ENCODE assay signal across 8 cellular contexts in the genomic region with DNA sequence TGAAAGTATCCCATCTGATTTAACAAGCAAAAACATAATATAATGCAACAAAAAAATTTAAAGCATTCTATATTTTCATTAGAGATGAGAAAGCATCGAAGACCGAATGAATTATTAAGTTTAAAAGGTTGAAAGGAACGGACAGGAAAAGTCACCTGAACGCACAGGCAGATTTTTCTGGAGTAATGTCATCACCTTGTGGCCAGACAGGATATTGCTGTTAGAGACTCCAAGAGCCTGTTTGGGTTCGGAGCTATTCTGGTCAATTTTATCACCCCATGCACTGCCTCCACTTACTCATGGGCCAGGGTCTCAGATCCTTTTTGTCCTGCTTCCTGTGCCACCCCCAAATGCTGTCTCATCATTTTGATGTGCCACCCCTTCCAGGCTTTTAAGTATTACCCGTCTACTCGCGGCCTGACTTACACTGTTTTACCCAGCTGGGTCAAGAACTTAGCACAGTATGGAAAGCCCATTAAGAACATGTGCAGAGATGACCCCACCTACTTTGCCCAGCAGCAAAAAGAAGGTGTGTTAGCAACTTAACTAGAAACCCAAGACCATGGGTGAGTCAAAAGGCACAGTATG. TPM values are rescaled to one million over a fixed set of nuclear protein-coding genes. Genes with fewer than 3 reads are reported as not detected.
DNase-seq lines count a peak whose midpoint lies in the region; ATAC-seq and FAIRE-seq lines count a peak whose summit lies in the region.

No MANE protein-coding gene starts in this region.

- intact Hi-C loops in left cardiac atrium (cut with DNase I) (loop anchor here (2.0 to 10.0 kb wide), 3 partner anchors 221 to 461 kb away; partner anchors contain the start of genes APLF (in 1 of the 2) and FBXO48 (in 1 of the 2)), sciatic nerve (cut with DNase I) (no loop called here)

- peak; percentile 33 for FAIRE-seq in HTR-8/SVneo (lab: Jason Lieb, UNC)

- ATAC-seq in left cardiac atrium: peak; percentile 53 to 73
- peak; percentile 70 for ATAC-seq in sciatic nerve
- no peak for ATAC-seq in HG03139 (IDR thresholded peaks at IDR 0.05; ENCODE audit: unreplicated experiment)

- DNase-seq in NK-92 (lab: John Stamatoyannopoulos, UW; ENCODE audit: unreplicated experiment) (peak; percentile 3), HTR-8/SVneo (ENCODE audit: insufficient read length, low spot score) (peak; percentile 49), RKO (ENCODE audit: low spot score) (peak; percentile 51), left cardiac atrium (no peak), sciatic nerve (ENCODE audit: low spot score) (no peak)
- no peak for DNase-seq in NK-92 treated with Interleukin-12 subunit alpha and Interleukin-12 subunit beta, amount 100 ng/mL, for 24 hours (lab: John Stamatoyannopoulos, UW)
- peak; percentile 41 for DNase-seq in activated naive CD4-positive, alpha-beta T cell treated with anti-CD3 and anti-CD28 coated beads, Interleukin-2, amount 50 U/mL, for 16 hours

RNA-seq across cellular contexts. Expression of gene GKN2, which starts 27.3 kb away (rescaled TPM):
- total RNA-seq in left cardiac atrium (not detected), sciatic nerve (not detected)

RNA-seq across cellular contexts. Expression of gene GKN1, which starts 49.0 kb away (rescaled TPM):
- not detected for total RNA-seq in left cardiac atrium
- not detected for total RNA-seq in sciatic nerve

RNA-seq across cellular contexts. Expression of gene BMP10, which starts 54.2 kb away (rescaled TPM):
- total RNA-seq in left cardiac atrium (10 to 100 TPM in 1 of 2 donors, under 1 TPM in 1; 0.27 to 36.7 TPM), sciatic nerve (not detected)

Comparison
In these comparisons a context has a peak if more than half of its experiments do, and no peak if none do; other contexts are left out.
1. DNase-seq: peak in NK-92 (single experiment), HTR-8/SVneo (single experiment), RKO (single experiment) and activated naive CD4-positive, alpha-beta T cell treated with anti-CD3 and anti-CD28 coated beads, Interleukin-2, amount 50 U/mL, for 16 hours (single experiment); none in NK-92 treated with Interleukin-12 subunit alpha and Interleukin-12 subunit beta, amount 100 ng/mL, for 24 hours (single experiment), left cardiac atrium (single experiment) and sciatic nerve (single experiment).